15 cellular contexts compared by ENCODE assay signal in genomic region chr17:9294661-9295210, GRCh38.
"Had no signal": no experiment of that assay in that cellular context is flagged by ENCODE, and none has a peak within 500 bp of the region (broad histone marks: within the 10 kb centered on the region; RNA-seq: fewer than 3 reads in every experiment).

No MANE protein-coding gene starts in this region.

- H3K9me3 ChIP-seq: ovary, right lobe of liver, uterus had no signal

- H3K4me1 Mint-ChIP-seq: WTC11 had no signal

- H3K4me3 ChIP-seq: dorsolateral prefrontal cortex, ovary, right lobe of liver, smooth muscle cell, uterus had no signal

- ATAC-seq: activated T-cell treated with anti-CD3 and anti-CD28 coated beads, Interleukin-2, amount 50 U/mL, for 72 hours; left lobe of liver; right lobe of liver; WTC11 had no signal

- H3K36me3 Mint-ChIP-seq: WTC11 had no signal

- H3K27me3 Mint-ChIP-seq: activated CD4-positive, alpha-beta memory T cell treated with anti-CD3 and anti-CD28 coated beads, Interleukin-2, amount 10 ng/mL, durations not matched to agents 7 days and 5 days; activated naive CD8-positive, alpha-beta T cell; naive B cell had no signal

- H3K4me3 Mint-ChIP-seq: activated CD4-positive, alpha-beta memory T cell treated with anti-CD3 and anti-CD28 coated beads, Interleukin-2, amount 10 ng/mL, durations not matched to agents 7 days and 5 days; activated naive CD8-positive, alpha-beta T cell; activated T-cell treated with anti-CD3 and anti-CD28 coated beads, Interleukin-2, amount 50 U/mL, for 72 hours; naive B cell; WTC11 had no signal

- H3K27ac ChIP-seq: dorsolateral prefrontal cortex, ovary, right lobe of liver had no signal

- H3K27ac Mint-ChIP-seq: activated CD4-positive, alpha-beta memory T cell treated with anti-CD3 and anti-CD28 coated beads, Interleukin-2, amount 10 ng/mL, durations not matched to agents 7 days and 5 days; activated naive CD8-positive, alpha-beta T cell; activated T-cell treated with anti-CD3 and anti-CD28 coated beads, Interleukin-2, amount 50 U/mL, for 72 hours; WTC11 had no signal

- DNase-seq: activated CD4-positive, alpha-beta memory T cell treated with anti-CD3 and anti-CD28 coated beads, Interleukin-2, amount 10 ng/mL, durations not matched to agents 7 days and 5 days; activated CD4-positive, alpha-beta T cell treated with anti-CD3 and anti-CD28 coated beads for 4 hours; activated CD8-positive, alpha-beta memory T cell treated with anti-CD3 and anti-CD28 coated beads, Interleukin-2, amount 50 U/mL, for 4 hours; activated gamma-delta T cell treated with Interleukin-2 at 50 U/mL for 16 hours; activated T-cell treated with anti-CD3 and anti-CD28 coated beads, Interleukin-2, amount 50 U/mL, for 72 hours; amniotic stem cell; dorsolateral prefrontal cortex; naive B cell; ovary; right lobe of liver; uterus had no signal

- H3K9me3 Mint-ChIP-seq: activated CD4-positive, alpha-beta memory T cell treated with anti-CD3 and anti-CD28 coated beads, Interleukin-2, amount 10 ng/mL, durations not matched to agents 7 days and 5 days; activated T-cell treated with anti-CD3 and anti-CD28 coated beads, Interleukin-2, amount 50 U/mL, for 72 hours; naive B cell; WTC11 had no signal

- H3K27me3 ChIP-seq: dorsolateral prefrontal cortex, ovary, right lobe of liver, uterus had no signal

- H3K4me2 ChIP-seq: smooth muscle cell had no signal

- H3K36me3 ChIP-seq: ovary, right lobe of liver, uterus had no signal
